1 cellular context compared by ENCODE assay signal in genomic region chr7:2362385-2363088, GRCh38.
TF ChIP-seq lines count a peak whose summit lies in the region.

No MANE protein-coding gene starts in this region.

TF ChIP-seq in HepG2, 621 proteins besides CTCF, POLR2A, EP300 and RAD21:
- TF ChIP-seq POLR2G (IDR thresholded peaks at IDR 0.05; ENCODE audit: low read depth, low read length), result 0 out of 2 replicates have a peak, but pooled peaks have one; percentile 12
- TF ChIP-seq NRL (CRISPR knock-in tag; IDR thresholded peaks at IDR 0.05; ENCODE audit: borderline replicate concordance), result no peak
- TF ChIP-seq AHR (CRISPR knock-in tag; IDR thresholded peaks at IDR 0.05), result no peak
- no peak for TF ChIP-seq CREBL2 (CRISPR knock-in tag; IDR thresholded peaks at IDR 0.05; ENCODE audit: borderline replicate concordance)
- no peak for TF ChIP-seq KLF6 (CRISPR knock-in tag; IDR thresholded peaks at IDR 0.05)
- no peak for TF ChIP-seq SIN3B (IDR thresholded peaks at IDR 0.05; ENCODE audit: low read length)
- TF ChIP-seq ZNF30 (CRISPR knock-in tag; IDR thresholded peaks at IDR 0.05), result no peak
- TF ChIP-seq CENPX (CRISPR knock-in tag; IDR thresholded peaks at IDR 0.05), result no peak
- TF ChIP-seq ATM (IDR thresholded peaks at IDR 0.05; ENCODE audit: borderline replicate concordance), result no peak
- TF ChIP-seq DNMT3B (CRISPR knock-in tag; conservative IDR thresholded peaks at IDR 0.05), result no peak
- peak; percentile 8 for TF ChIP-seq RBM22 (optimal IDR thresholded peaks at IDR 0.05; ENCODE audit: low read length)
- TF ChIP-seq AGO2 (optimal IDR thresholded peaks at IDR 0.05; ENCODE audit: low read depth, low read length), result peak; percentile 44
- no peak for TF ChIP-seq THYN1 (CRISPR knock-in tag; IDR thresholded peaks at IDR 0.05; ENCODE audit: borderline replicate concordance, low read depth)
- no peak for TF ChIP-seq HNRNPL (IDR thresholded peaks at IDR 0.05; ENCODE audit: low read depth, low read length)
- no peak for TF ChIP-seq HCFC1 (IDR thresholded peaks at IDR 0.05; ENCODE audit: low read depth, low read length)
- TF ChIP-seq ZNF136 (CRISPR knock-in tag; IDR thresholded peaks at IDR 0.05; ENCODE audit: low read depth), result no peak
- no peak for TF ChIP-seq ZFP62 (CRISPR knock-in tag; IDR thresholded peaks at IDR 0.05)
- no peak for TF ChIP-seq ZNF558 (CRISPR knock-in tag; IDR thresholded peaks at IDR 0.05; ENCODE audit: borderline replicate concordance)
- no peak for TF ChIP-seq TBX2 (CRISPR knock-in tag; IDR thresholded peaks at IDR 0.05; ENCODE audit: borderline replicate concordance)
- no peak for TF ChIP-seq RFX5 (IDR thresholded peaks at IDR 0.05; ENCODE audit: low read depth, low read length)
- no peak for TF ChIP-seq FOXP4 (CRISPR knock-in tag; IDR thresholded peaks at IDR 0.05)
- 0 out of 2 replicates have a peak, but pooled peaks have one; percentile 30 for TF ChIP-seq ZNF318 (CRISPR knock-in tag; IDR thresholded peaks at IDR 0.05)
TF ChIP-seq in HepG2: peak in this region for 4.
